20 cellular contexts compared by ENCODE assay signal in the genomic region with DNA sequence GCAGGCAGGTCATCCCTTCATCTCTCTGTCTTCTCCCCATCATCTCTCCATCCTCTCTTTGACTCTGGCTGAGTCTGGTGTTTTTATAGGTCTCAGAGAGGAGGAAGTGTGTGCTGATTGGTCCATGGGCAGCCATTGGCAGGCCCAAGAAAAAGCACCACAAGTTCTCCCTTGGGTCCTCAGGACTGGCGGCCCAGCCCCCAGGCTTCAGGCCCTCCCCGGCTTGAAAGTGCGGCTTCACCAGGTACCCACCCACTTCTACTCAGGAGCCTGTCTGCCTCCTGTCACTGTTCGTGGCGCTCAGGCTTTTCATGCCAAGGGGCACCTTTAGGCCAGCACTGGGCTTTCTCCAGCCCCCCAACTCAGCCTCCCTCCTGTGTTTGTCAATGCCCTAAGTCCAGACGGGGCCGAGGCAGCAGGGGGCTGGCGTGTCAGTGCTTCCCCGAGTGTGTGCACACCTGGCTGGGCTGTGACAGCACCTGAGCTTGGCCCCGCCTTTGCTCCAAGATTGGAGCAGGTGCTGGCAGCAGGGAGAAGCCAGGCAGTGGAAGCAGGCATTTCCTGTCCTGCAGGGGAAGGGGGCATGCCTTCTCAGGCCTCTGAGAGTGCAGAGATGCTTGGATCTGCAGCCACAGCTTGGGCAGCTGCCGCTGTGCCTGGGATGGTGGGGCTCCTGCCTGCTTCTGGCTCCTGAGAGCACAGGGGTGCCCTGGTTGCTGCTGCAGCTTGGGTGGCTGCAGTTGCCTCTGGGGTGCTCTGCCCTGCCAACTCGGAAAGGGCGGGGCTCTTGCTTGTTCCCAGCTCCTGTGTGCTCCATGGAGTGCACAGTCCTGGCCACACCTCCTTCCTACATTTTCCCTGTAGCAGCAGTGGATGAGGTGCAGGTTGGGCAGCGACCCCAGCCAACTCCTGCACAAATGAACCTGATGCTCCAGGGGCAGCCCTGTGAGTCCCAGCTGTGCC. TPM values are rescaled to one million over a fixed set of nuclear protein-coding genes. Genes with fewer than 3 reads are reported as not detected.
DNase-seq lines count a peak whose midpoint lies in the region; ATAC-seq, FAIRE-seq and TF ChIP-seq lines count a peak whose summit lies in the region.
"Had no signal": no experiment of that assay in that cellular context is flagged by ENCODE, and none has a peak within 500 bp of the region (broad histone marks: within the 10 kb centered on the region; RNA-seq: fewer than 3 reads in every experiment).

No MANE protein-coding gene starts in this region.

- H3K36me3 ChIP-seq in astrocyte (ENCODE audit: insufficient read depth, low read length) (no peaks in the 10 kb centered on the region), neuronal stem cell (replicated peaks in 1 of 2; ENCODE audit: control insufficient read depth in 2 of 2, insufficient read depth in 2 of 2, low read length in 2 of 2) (no peaks in the 10 kb centered on the region), tibial nerve (no peaks in the 10 kb centered on the region)

- H4K20me1 ChIP-seq in astrocyte (ENCODE audit: insufficient read depth, low read length): no peaks in the 10 kb centered on the region

- no peaks in the 10 kb centered on the region for H3K36me3 Mint-ChIP-seq in natural killer cell treated with Interleukin-12 subunit alpha and Interleukin-12 subunit beta and Interleukin-15 and Interleukin-18, amount 100 ng/mL, for 72 hours
- H3K36me3 Mint-ChIP-seq in natural killer cell (no peaks in the 10 kb centered on the region), astrocyte (ENCODE audit: low read depth, unreplicated experiment) (peaks cover 2% of the 10 kb centered on the region)
- H3K36me3 Mint-ChIP-seq: CD4-positive, CD25-positive, alpha-beta regulatory T cell had no signal

- peak overlapping the region; percentile 46 for H4K91ac ChIP-seq in neuronal stem cell (ENCODE audit: low read depth, low read length, poor library complexity)

- WGBS in neuronal stem cell (ENCODE audit: extremely low coverage in 2 of 2, insufficient read length in 2 of 2, insufficient replicate concordance in 1 of 2), 2 donors: no CpG with 5 or more reads among the region's 14 CpGs
- WGBS in tibial nerve, 2 donors: 76 to 84% methylated on average over 10 to 13 of the region's 14 CpGs

- H3K9me3 ChIP-seq in astrocyte (ENCODE audit: insufficient read depth, low read depth, low read length): no peaks in the 10 kb centered on the region
- H3K9me3 ChIP-seq in neuronal stem cell (replicated peaks in 1 of 2; ENCODE audit: control insufficient read depth in 2 of 2, insufficient read depth in 1 of 2, low read depth in 1 of 2, low read length in 2 of 2): peaks cover 0 to 4% of the 10 kb centered on the region in 2 donors
- H3K9me3 ChIP-seq in tibial nerve: no peaks in the 10 kb centered on the region

- no peaks in the 10 kb centered on the region for H3K79me1 ChIP-seq in neuronal stem cell (ENCODE audit: low read depth, low read length)

- no peak overlapping the region for H3K4ac ChIP-seq in neuronal stem cell (ENCODE audit: low read length)

- no peaks in the 10 kb centered on the region for H3K79me2 ChIP-seq in astrocyte (ENCODE audit: insufficient read depth, low read length)

- no peaks in the 10 kb centered on the region for H3K9me3 Mint-ChIP-seq in natural killer cell treated with Interleukin-12 subunit alpha and Interleukin-12 subunit beta and Interleukin-15 and Interleukin-18, amount 100 ng/mL, for 72 hours
- no peaks in the 10 kb centered on the region for H3K9me3 Mint-ChIP-seq in natural killer cell
- H3K9me3 Mint-ChIP-seq in astrocyte (ENCODE audit: unreplicated experiment): peaks cover 2% of the 10 kb centered on the region
- H3K9me3 Mint-ChIP-seq: CD4-positive, CD25-positive, alpha-beta regulatory T cell; HFFc6 had no signal

- TF ChIP-seq POLR2A in tibial nerve (IDR thresholded peaks at IDR 0.05): no peak

- peak overlapping the region; percentile 23 for H4K8ac ChIP-seq in neuronal stem cell (ENCODE audit: low read depth, low read length)

- H3K23ac ChIP-seq in neuronal stem cell (ENCODE audit: low read depth, low read length, poor library complexity): peak overlapping the region; percentile 10

- intact Hi-C loops in natural killer cell (cut with micrococcal nuclease): no loop called here

- H2BK120ac ChIP-seq in neuronal stem cell (ENCODE audit: low read depth, low read length): no peak overlapping the region

- H3K4me1 ChIP-seq in astrocyte (ENCODE audit: insufficient read depth, low read length): no peaks in the 10 kb centered on the region
- H3K4me1 ChIP-seq in neuronal stem cell (ENCODE audit: control insufficient read depth in 2 of 2, insufficient read depth in 1 of 2, low read depth in 1 of 2, low read length in 2 of 2): peaks cover 0 to 7% of the 10 kb centered on the region in 2 donors
- peaks cover 0 to 31% (median 8%) of the 10 kb centered on the region in 4 donors for H3K4me1 ChIP-seq in tibial nerve

- H3K27ac Mint-ChIP-seq in natural killer cell treated with Interleukin-12 subunit alpha and Interleukin-12 subunit beta and Interleukin-15 and Interleukin-18, amount 100 ng/mL, for 72 hours: peak overlapping the region in 1 of 2 donors; percentile 16
- H3K27ac Mint-ChIP-seq in natural killer cell (no peak overlapping the region), astrocyte (ENCODE audit: unreplicated experiment) (no peak overlapping the region)
- H3K27ac Mint-ChIP-seq: HFFc6 had no signal

- H3K18ac ChIP-seq in neuronal stem cell (ENCODE audit: low read length): peak overlapping the region; percentile 42

- H3K4me1 Mint-ChIP-seq in natural killer cell treated with Interleukin-12 subunit alpha and Interleukin-12 subunit beta and Interleukin-15 and Interleukin-18, amount 100 ng/mL, for 72 hours (ENCODE audit: low read depth in 2 of 2): peaks cover 29 to 35% of the 10 kb centered on the region in 2 donors
- peaks cover 32 to 39% of the 10 kb centered on the region in 2 donors for H3K4me1 Mint-ChIP-seq in natural killer cell
- peaks cover 9% of the 10 kb centered on the region for H3K4me1 Mint-ChIP-seq in astrocyte (ENCODE audit: low read depth, unreplicated experiment)

- no peak overlapping the region for H3K4me3 ChIP-seq in astrocyte (ENCODE audit: insufficient read depth, low read depth, low read length)
- H3K4me3 ChIP-seq in neuronal stem cell (ENCODE audit: low read length in 2 of 2): no peak overlapping the region
- no peak overlapping the region for H3K4me3 ChIP-seq in tibial nerve
- H3K4me3 ChIP-seq: SK-N-MC had no signal

- peak overlapping the region; percentile 40 for H2BK15ac ChIP-seq in neuronal stem cell (ENCODE audit: low read length)

- no peak overlapping the region for H3K4me2 ChIP-seq in astrocyte (ENCODE audit: low read length)
- no peak overlapping the region for H3K4me2 ChIP-seq in neuronal stem cell (ENCODE audit: insufficient read depth, low read length, poor library complexity, severe bottlenecking)

- H2AFZ ChIP-seq in astrocyte (ENCODE audit: low read depth, low read length) (no peak overlapping the region), neuronal stem cell (ENCODE audit: low read length) (peak overlapping the region; percentile 19)

- peak in 1 of 2 donors; percentile 15 for ATAC-seq in natural killer cell treated with Interleukin-12 subunit alpha and Interleukin-12 subunit beta and Interleukin-15 and Interleukin-18, amount 100 ng/mL, for 72 hours
- ATAC-seq in natural killer cell (no peak), GM21528 (IDR thresholded peaks at IDR 0.05; ENCODE audit: low FRiP score, unreplicated experiment) (no peak)
- ATAC-seq: PC-3 had no signal

- H3K9ac ChIP-seq in astrocyte (ENCODE audit: low read length) (no peak overlapping the region), neuronal stem cell (ENCODE audit: low read depth, low read length, poor library complexity) (no peak overlapping the region)

- H3K27me3 ChIP-seq in astrocyte (ENCODE audit: insufficient read depth, low read length) (peaks cover 2% of the 10 kb centered on the region), neuronal stem cell (ENCODE audit: control insufficient read depth in 3 of 3, insufficient read depth in 3 of 3, low read depth in 1 of 3, low read length in 3 of 3) (peaks cover 0 to 2% (median 0%) of the 10 kb centered on the region in 3 experiments), tibial nerve (no peaks in the 10 kb centered on the region)

- H3K27ac ChIP-seq in astrocyte (ENCODE audit: low read depth, low read length) (no peak overlapping the region), neuronal stem cell (replicated peaks; ENCODE audit: low read length) (no peak overlapping the region), tibial nerve (no peak overlapping the region)
- H3K27ac ChIP-seq: SK-N-MC had no signal

- H3K4me3 Mint-ChIP-seq in natural killer cell treated with Interleukin-12 subunit alpha and Interleukin-12 subunit beta and Interleukin-15 and Interleukin-18, amount 100 ng/mL, for 72 hours: no peak overlapping the region
- H3K4me3 Mint-ChIP-seq in natural killer cell (no peak overlapping the region), astrocyte (ENCODE audit: unreplicated experiment) (peak overlapping the region; percentile 27)
- H3K4me3 Mint-ChIP-seq: CD4-positive, CD25-positive, alpha-beta regulatory T cell; HFFc6 had no signal

- H3K27me3 Mint-ChIP-seq in natural killer cell treated with Interleukin-12 subunit alpha and Interleukin-12 subunit beta and Interleukin-15 and Interleukin-18, amount 100 ng/mL, for 72 hours: no peaks in the 10 kb centered on the region
- H3K27me3 Mint-ChIP-seq in natural killer cell (ENCODE audit: low read depth in 2 of 2): no peaks in the 10 kb centered on the region
- peaks cover 7% of the 10 kb centered on the region for H3K27me3 Mint-ChIP-seq in astrocyte (ENCODE audit: low read depth, unreplicated experiment)
- H3K27me3 Mint-ChIP-seq: CD4-positive, CD25-positive, alpha-beta regulatory T cell had no signal

- H2BK5ac ChIP-seq in neuronal stem cell (ENCODE audit: low read length): no peak overlapping the region

- no peak overlapping the region for H3K14ac ChIP-seq in neuronal stem cell (ENCODE audit: low read length)

- H2AK5ac ChIP-seq in neuronal stem cell (ENCODE audit: low read depth, low read length): peak overlapping the region; percentile 58

- TF ChIP-seq CTCF in natural killer cell (IDR thresholded peaks at IDR 0.05): no peak
- TF ChIP-seq CTCF in astrocyte (IDR thresholded peaks at IDR 0.05; ENCODE audit: insufficient read depth, low read depth, low read length): no peak
- no peak for TF ChIP-seq CTCF in tibial nerve (IDR thresholded peaks at IDR 0.05)

- peak overlapping the region; percentile 52 for H2BK12ac ChIP-seq in neuronal stem cell (ENCODE audit: low read length)

- FAIRE-seq in astrocyte (lab: Jason Lieb, UNC): no peak

- TF ChIP-seq EP300 in tibial nerve (IDR thresholded peaks at IDR 0.05): no peak

- peak; percentile 55 for DNase-seq in natural killer cell treated with Interleukin-12 subunit alpha and Interleukin-12 subunit beta and Interleukin-15 and Interleukin-18, amount 100 ng/mL, for 72 hours (ENCODE audit: low spot score)
- no peak for DNase-seq in natural killer cell
- no peak for DNase-seq in astrocyte (ENCODE audit: low read depth)
- no peak for DNase-seq in neuronal stem cell (ENCODE audit: low spot score)
- DNase-seq in tibial nerve (ENCODE audit: low spot score in 2 of 2): no peak
- DNase-seq in kidney tubule cell (ENCODE audit: low spot score): no peak
- DNase-seq: AML-193; Calu3; CD4-positive, CD25-positive, alpha-beta regulatory T cell; DND-41; GF-D8; GOT3; HFFc6; KG1; NCI-H1092 treated with DMSO at 0.1 percent for 48 hours; NCI-H187; NCI-H526; PC-3 had no signal

RNA-seq across cellular contexts. Expression of a gene that starts 34.1 kb away (rescaled TPM):
- 1 to 10 TPM; 1.8 to 2.5 TPM for total RNA-seq in natural killer cell treated with Interleukin-12 subunit alpha and Interleukin-12 subunit beta and Interleukin-15 and Interleukin-18, amount 100 ng/mL, for 72 hours
- total RNA-seq in natural killer cell: 1 to 10 TPM in 2 of 3 donors, under 1 TPM in 1; 0.96 to 1.3 (median 1.1) TPM
- total RNA-seq in astrocyte: 0.54 and 0.55 TPM in 2 replicates
- 2.7 TPM for polyA plus RNA-seq in neuronal stem cell (2013, experiment 1 of 2)
- 2.6 TPM for polyA plus RNA-seq in neuronal stem cell (2013, experiment 2 of 2)
- total RNA-seq in tibial nerve: 1 to 10 TPM in 3 of 4 donors, under 1 TPM in 1; 0.60 to 2.0 (median 1.2) TPM

RNA-seq across cellular contexts. Expression of a gene that starts 34.4 kb away (rescaled TPM):
- 1 to 10 TPM; 2.0 to 3.2 TPM for total RNA-seq in natural killer cell treated with Interleukin-12 subunit alpha and Interleukin-12 subunit beta and Interleukin-15 and Interleukin-18, amount 100 ng/mL, for 72 hours
- total RNA-seq in natural killer cell (1 to 10 TPM; 2.2 to 4.3 (median 3.8) TPM), astrocyte (2.5 and 2.9 TPM in 2 replicates), tibial nerve (10 to 100 TPM in 3 of 4 donors, 1 to 10 TPM in 1; 6.9 to 11.6 (median 10.6) TPM)
- polyA plus RNA-seq in neuronal stem cell (2013, experiment 1 of 2): 3.2 TPM
- 3.5 TPM for polyA plus RNA-seq in neuronal stem cell (2013, experiment 2 of 2)
